In the genomic region with DNA sequence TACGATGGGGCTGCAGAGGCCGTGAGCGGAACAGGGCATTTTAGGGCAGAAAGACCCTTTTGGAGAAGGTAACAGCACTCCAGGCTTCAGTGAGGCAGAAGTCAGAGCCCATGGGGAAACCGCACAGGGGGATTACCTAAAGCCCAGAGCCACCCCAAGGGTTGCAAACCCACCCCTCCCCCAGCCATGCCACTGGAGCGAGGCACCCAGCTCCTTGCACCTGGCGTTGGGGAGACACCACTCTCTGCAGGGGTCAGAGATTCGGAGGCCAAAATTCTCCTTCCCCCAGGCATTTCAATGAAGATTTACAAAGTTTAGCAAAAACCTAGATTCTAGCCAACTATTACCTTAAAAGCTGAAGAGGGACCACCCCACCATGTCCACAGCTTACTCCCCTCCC, we compare ENCODE assay signal across 21 cellular contexts. TPM values are rescaled to one million over a fixed set of nuclear protein-coding genes. Genes with fewer than 3 reads are reported as not detected.
"Had no signal": no experiment of that assay in that cellular context is flagged by ENCODE, and none has a peak within 500 bp of the region (broad histone marks: within the 10 kb centered on the region; RNA-seq: fewer than 3 reads in every experiment).

No MANE protein-coding gene starts in this region.

- ATAC-seq: activated CD8-positive, alpha-beta memory T cell treated with anti-CD3 and anti-CD28 coated beads, Interleukin-2, amount 10 ng/mL, durations not matched to agents 7 days and 5 days; activated naive CD4-positive, alpha-beta T cell treated with anti-CD3 and anti-CD28 coated beads, Interleukin-2, amount 50 U/mL, for 72 hours; activated naive CD8-positive, alpha-beta T cell treated with anti-CD3 and anti-CD28 coated beads, Interleukin-2, amount 50 U/mL, for 24 hours; activated T-cell treated with anti-CD3 and anti-CD28 coated beads, Interleukin-2, amount 50 U/mL, for 4 hours; PC-3; SK-N-SH treated with all-trans-retinoic acid at 6 μM for 48 hours; WTC11 had no signal

- H3K27me3 ChIP-seq: MG63, SJSA1 had no signal

- H3K27ac ChIP-seq: SJSA1 had no signal

- H3K9me3 ChIP-seq: MG63, SJSA1 had no signal

- H3K4me1 ChIP-seq: SJSA1 had no signal

- H3K36me3 ChIP-seq: MG63, SJSA1 had no signal

- H3K4me3 ChIP-seq: MG63, SJSA1 had no signal

- DNase-seq: activated CD4-positive, alpha-beta T cell treated with anti-CD3 and anti-CD28 coated beads, Interleukin-2, amount 10 ng/mL, durations not matched to agents 24 days and 14 days; activated CD4-positive, alpha-beta T cell treated with anti-CD3 and anti-CD28 coated beads, Interleukin-2, amount 50 U/mL, for 48 hours; activated CD4-positive, CD25-positive, alpha-beta regulatory T cell treated with anti-CD3 and anti-CD28 coated beads, Interleukin-2, amount 50 U/mL, for 72 hours; activated CD8-positive, alpha-beta memory T cell treated with anti-CD3 and anti-CD28 coated beads, Interleukin-2, amount 10 ng/mL, durations not matched to agents 7 days and 5 days; activated effector memory CD4-positive, alpha-beta T cell treated with anti-CD3 and anti-CD28 coated beads, Interleukin-2, amount 50 U/mL, for 16 hours; activated naive CD4-positive, alpha-beta T cell treated with Interleukin-2 at 50 U/mL for 16 hours; activated naive CD8-positive, alpha-beta T cell treated with anti-CD3 and anti-CD28 coated beads, Interleukin-2, amount 50 U/mL, for 24 hours; activated T-cell treated with anti-CD3 and anti-CD28 coated beads, Interleukin-2, amount 50 U/mL, for 4 hours; MG63; MV-4-11; NCI-H1436; NCI-H1694 treated with DMSO at 0.1 percent for 48 hours; NCI-H2029 treated with DMSO at 0.1 percent for 48 hours; NCI-H524; PC-3 had no signal

RNA-seq across cellular contexts. Expression of gene CCDC27, which starts 38.4 kb away (rescaled TPM):
- total RNA-seq: activated CD4-positive, alpha-beta T cell treated with anti-CD3 and anti-CD28 coated beads, Interleukin-2, amount 10 ng/mL, durations not matched to agents 24 days and 14 days; activated CD8-positive, alpha-beta memory T cell treated with anti-CD3 and anti-CD28 coated beads, Interleukin-2, amount 10 ng/mL, durations not matched to agents 7 days and 5 days; activated naive CD4-positive, alpha-beta T cell treated with anti-CD3 and anti-CD28 coated beads, Interleukin-2, amount 50 U/mL, for 72 hours; activated T-cell treated with anti-CD3 and anti-CD28 coated beads, Interleukin-2, amount 50 U/mL, for 4 hours; cardiac septum; cerebellum; PC-3; SJSA1 had no signal

RNA-seq across cellular contexts. Expression of gene SMIM1, which starts 58.7 kb away (rescaled TPM):
- total RNA-seq: activated CD8-positive, alpha-beta memory T cell treated with anti-CD3 and anti-CD28 coated beads, Interleukin-2, amount 10 ng/mL, durations not matched to agents 7 days and 5 days; SJSA1 had no signal
